ENCODE assay signal across 8 cellular contexts in genomic region chr20:9609892-9610502, GRCh38.
DNase-seq lines count a peak whose midpoint lies in the region; ATAC-seq, FAIRE-seq and TF ChIP-seq lines count a peak whose summit lies in the region.

No MANE protein-coding gene starts in this region.

- H3K27ac ChIP-seq in kidney (ENCODE audit: low read depth in 2 of 2, low read length in 2 of 2), result no peak overlapping the region

- no peaks in the 10 kb centered on the region for H3K4me1 ChIP-seq in kidney (ENCODE audit: control insufficient read depth in 1 of 2, insufficient read depth in 1 of 2, low read depth in 1 of 2, low read length in 2 of 2)

- FAIRE-seq in kidney (lab: Jason Lieb, UNC) (peak; percentile 42), H54 (lab: Jason Lieb, UNC) (no peak)

- H3K27me3 Mint-ChIP-seq in CD14-positive monocyte (ENCODE audit: low read depth in 3 of 3), result peaks cover 34 to 48% (median 41%) of the 10 kb centered on the region in 3 donors

- no peak overlapping the region for H3K27ac Mint-ChIP-seq in CD14-positive monocyte

- no peaks in the 10 kb centered on the region for H3K36me3 ChIP-seq in kidney (ENCODE audit: control insufficient read depth in 1 of 2, insufficient read depth in 2 of 2, low read length in 2 of 2)

- H3K9me3 Mint-ChIP-seq in CD14-positive monocyte, result peaks cover 0 to 15% (median 7%) of the 10 kb centered on the region in 7 donors

- ATAC-seq in GM18858 (IDR thresholded peaks at IDR 0.05; ENCODE audit: unreplicated experiment), result peak; percentile 79

- H3K36me3 Mint-ChIP-seq in CD14-positive monocyte, result no peaks in the 10 kb centered on the region

- no peak overlapping the region for H3K4me3 Mint-ChIP-seq in CD14-positive monocyte

- intact Hi-C loops in CD14-positive monocyte (cut with micrococcal nuclease), result loop anchor here (2.0 to 10.0 kb wide), 3 partner anchors 85 to 201 kb away; no protein-coding TSS in a partner anchor
- intact Hi-C loops in kidney (cut with DNase I), result loop anchor here (10.0 kb wide), 2 partner anchors 205 to 305 kb away; no protein-coding TSS in a partner anchor

- DNase-seq in CD14-positive monocyte (ENCODE audit: low spot score) (peak; percentile 55), HS-27A (ENCODE audit: low read depth) (peak; percentile 53), NOMO-1 treated with DMSO at 0.1 percent for 48 hours (lab: John Stamatoyannopoulos, UW; ENCODE audit: unreplicated experiment) (peak; percentile 76), astrocyte of the hippocampus (ENCODE audit: low read depth, low spot score) (peak; percentile 78), kidney (no peak), H54 (ENCODE audit: insufficient read length, low spot score) (no peak)
- DNase-seq in stimulated activated CD8-positive, alpha-beta memory T cell treated with anti-CD3 and anti-CD28 coated beads, Interleukin-2, amount 100 ng/mL, for 48 hours (ENCODE audit: low read depth in 2 of 2), result peak; percentile 2 to 16

- H3K9ac ChIP-seq in kidney (ENCODE audit: low read length in 2 of 2), result no peak overlapping the region

- no peak for TF ChIP-seq POLR2A in H54 (IDR thresholded peaks at IDR 0.05; ENCODE audit: low read depth, low read length)

- no peaks in the 10 kb centered on the region for H3K4me1 Mint-ChIP-seq in CD14-positive monocyte

- no peak overlapping the region for H3K4me3 ChIP-seq in kidney (ENCODE audit: low read length in 2 of 2)

- TF ChIP-seq CTCF in CD14-positive monocyte (IDR thresholded peaks at IDR 0.05) (peak; percentile 77), kidney (IDR thresholded peaks at IDR 0.05; ENCODE audit: borderline replicate concordance, extremely low read depth, insufficient read depth) (peak; percentile 54)

- no peaks in the 10 kb centered on the region for H3K9me3 ChIP-seq in kidney (ENCODE audit: control insufficient read depth in 1 of 2, low read length in 2 of 2)

Comparison
In these comparisons a context has a peak if more than half of its experiments do, and no peak if none do; other contexts are left out.
1. DNase-seq: peak in CD14-positive monocyte (single experiment), HS-27A (single experiment), NOMO-1 treated with DMSO at 0.1 percent for 48 hours (single experiment), astrocyte of the hippocampus (single experiment) and stimulated activated CD8-positive, alpha-beta memory T cell treated with anti-CD3 and anti-CD28 coated beads, Interleukin-2, amount 100 ng/mL, for 48 hours (2 of 2); none in kidney (single experiment) and H54 (single experiment).